ENCODE assay signal across 1 cellular context in the genomic region with DNA sequence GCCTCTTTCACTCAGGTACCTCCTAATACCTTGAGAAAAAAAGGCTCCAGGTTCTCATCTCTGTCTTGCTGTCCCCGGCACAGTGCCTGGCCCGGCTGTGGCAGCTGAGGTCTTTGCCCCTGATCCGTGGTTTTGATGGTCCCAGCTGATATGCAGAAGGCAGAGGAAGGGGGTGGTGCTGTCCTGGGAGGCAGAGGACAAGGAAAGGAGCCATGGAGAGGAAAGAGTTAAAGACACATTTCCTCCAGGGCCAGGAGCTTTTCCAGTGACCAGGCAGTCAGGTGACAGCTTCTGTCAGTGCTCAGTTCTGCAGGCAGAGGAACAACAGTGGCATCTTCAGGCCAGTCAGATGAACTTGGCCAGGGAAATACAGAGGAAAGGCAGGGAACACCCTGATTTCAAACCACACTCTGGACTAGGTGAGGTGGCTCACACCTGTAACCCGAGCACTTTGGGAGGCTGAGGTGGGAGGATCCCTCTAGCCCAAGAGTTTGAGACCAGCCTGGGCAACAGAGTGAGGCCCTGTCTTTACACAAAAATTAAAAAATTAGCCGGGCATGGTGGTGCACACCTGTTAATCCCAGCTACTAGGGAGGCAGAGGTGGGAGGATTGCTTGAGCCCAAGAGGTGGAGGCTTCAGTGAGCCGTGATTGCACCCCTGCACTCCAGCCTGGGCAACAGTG.
TF ChIP-seq lines count a peak whose summit lies in the region.

No MANE protein-coding gene starts in this region.

TF ChIP-seq in HepG2, 621 proteins besides CTCF, POLR2A, EP300 and RAD21 (continued from another document and continues in another):
- TF ChIP-seq, protein P1, sequence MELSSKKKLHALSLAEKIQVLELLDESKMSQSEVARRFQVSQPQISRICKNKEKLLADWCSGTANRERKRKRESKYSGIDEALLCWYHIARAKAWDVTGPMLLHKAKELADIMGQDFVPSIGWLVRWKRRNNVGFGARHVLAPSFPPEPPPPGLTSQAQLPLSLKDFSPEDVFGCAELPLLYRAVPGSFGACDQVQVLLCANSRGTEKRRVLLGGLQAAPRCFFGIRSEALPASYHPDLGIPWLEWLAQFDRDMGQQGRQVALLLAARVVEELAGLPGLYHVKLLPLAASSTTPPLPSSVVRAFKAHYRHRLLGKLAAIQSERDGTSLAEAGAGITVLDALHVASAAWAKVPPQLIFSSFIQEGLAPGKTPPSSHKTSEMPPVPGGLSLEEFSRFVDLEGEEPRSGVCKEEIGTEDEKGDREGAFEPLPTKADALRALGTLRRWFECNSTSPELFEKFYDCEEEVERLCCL (CRISPR knock-in tag; IDR thresholded peaks at IDR 0.05; ENCODE audit: borderline replicate concordance), result no peak
- TF ChIP-seq, protein P2, sequence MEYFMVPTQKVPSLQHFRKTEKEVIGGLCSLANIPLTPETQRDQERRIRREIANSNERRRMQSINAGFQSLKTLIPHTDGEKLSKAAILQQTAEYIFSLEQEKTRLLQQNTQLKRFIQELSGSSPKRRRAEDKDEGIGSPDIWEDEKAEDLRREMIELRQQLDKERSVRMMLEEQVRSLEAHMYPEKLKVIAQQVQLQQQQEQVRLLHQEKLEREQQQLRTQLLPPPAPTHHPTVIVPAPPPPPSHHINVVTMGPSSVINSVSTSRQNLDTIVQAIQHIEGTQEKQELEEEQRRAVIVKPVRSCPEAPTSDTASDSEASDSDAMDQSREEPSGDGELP (IDR thresholded peaks at IDR 0.05; ENCODE audit: borderline replicate concordance, low read depth), result peak; percentile 85; the same call in 1 of the 2 replicates
- TF ChIP-seq, protein P3, sequence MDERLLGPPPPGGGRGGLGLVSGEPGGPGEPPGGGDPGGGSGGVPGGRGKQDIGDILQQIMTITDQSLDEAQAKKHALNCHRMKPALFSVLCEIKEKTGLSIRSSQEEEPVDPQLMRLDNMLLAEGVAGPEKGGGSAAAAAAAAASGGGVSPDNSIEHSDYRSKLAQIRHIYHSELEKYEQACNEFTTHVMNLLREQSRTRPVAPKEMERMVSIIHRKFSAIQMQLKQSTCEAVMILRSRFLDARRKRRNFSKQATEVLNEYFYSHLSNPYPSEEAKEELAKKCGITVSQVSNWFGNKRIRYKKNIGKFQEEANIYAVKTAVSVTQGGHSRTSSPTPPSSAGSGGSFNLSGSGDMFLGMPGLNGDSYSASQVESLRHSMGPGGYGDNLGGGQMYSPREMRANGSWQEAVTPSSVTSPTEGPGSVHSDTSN (CRISPR knock-in tag; IDR thresholded peaks at IDR 0.05), result peak; percentile 49; the same call in 1 of the 2 replicates
- peak; percentile 32; the same call in 1 of the 2 replicates for TF ChIP-seq SOX5 (CRISPR knock-in tag; IDR thresholded peaks at IDR 0.05; ENCODE audit: borderline replicate concordance)
- TF ChIP-seq, protein P4, sequence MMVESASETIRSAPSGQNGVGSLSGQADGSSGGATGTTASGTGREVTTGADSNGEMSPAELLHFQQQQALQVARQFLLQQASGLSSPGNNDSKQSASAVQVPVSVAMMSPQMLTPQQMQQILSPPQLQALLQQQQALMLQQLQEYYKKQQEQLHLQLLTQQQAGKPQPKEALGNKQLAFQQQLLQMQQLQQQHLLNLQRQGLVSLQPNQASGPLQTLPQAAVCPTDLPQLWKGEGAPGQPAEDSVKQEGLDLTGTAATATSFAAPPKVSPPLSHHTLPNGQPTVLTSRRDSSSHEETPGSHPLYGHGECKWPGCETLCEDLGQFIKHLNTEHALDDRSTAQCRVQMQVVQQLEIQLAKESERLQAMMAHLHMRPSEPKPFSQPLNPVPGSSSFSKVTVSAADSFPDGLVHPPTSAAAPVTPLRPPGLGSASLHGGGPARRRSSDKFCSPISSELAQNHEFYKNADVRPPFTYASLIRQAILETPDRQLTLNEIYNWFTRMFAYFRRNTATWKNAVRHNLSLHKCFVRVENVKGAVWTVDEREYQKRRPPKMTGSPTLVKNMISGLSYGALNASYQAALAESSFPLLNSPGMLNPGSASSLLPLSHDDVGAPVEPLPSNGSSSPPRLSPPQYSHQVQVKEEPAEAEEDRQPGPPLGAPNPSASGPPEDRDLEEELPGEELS (CRISPR knock-in tag; IDR thresholded peaks at IDR 0.05), result peak; percentile 69
- TF ChIP-seq YY1 (IDR thresholded peaks at IDR 0.05; ENCODE audit: insufficient read depth, insufficient replicate concordance, low read depth, low read length), result peak; percentile 50
- TF ChIP-seq, protein P5, sequence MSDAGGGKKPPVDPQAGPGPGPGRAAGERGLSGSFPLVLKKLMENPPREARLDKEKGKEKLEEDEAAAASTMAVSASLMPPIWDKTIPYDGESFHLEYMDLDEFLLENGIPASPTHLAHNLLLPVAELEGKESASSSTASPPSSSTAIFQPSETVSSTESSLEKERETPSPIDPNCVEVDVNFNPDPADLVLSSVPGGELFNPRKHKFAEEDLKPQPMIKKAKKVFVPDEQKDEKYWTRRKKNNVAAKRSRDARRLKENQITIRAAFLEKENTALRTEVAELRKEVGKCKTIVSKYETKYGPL (CRISPR knock-in tag; IDR thresholded peaks at IDR 0.05), result no peak
- peak; percentile 15; the same call in 1 of the 2 replicates for TF ChIP-seq ZNF598 (CRISPR knock-in tag; IDR thresholded peaks at IDR 0.05; ENCODE audit: borderline replicate concordance)
- TF ChIP-seq ZNF44 (CRISPR knock-in tag; IDR thresholded peaks at IDR 0.05), result 0 out of 2 replicates have a peak, but pooled peaks have one; percentile 31
- peak; percentile 56 for TF ChIP-seq FOXA3 (CRISPR knock-in tag; IDR thresholded peaks at IDR 0.05)
- TF ChIP-seq, protein P6, sequence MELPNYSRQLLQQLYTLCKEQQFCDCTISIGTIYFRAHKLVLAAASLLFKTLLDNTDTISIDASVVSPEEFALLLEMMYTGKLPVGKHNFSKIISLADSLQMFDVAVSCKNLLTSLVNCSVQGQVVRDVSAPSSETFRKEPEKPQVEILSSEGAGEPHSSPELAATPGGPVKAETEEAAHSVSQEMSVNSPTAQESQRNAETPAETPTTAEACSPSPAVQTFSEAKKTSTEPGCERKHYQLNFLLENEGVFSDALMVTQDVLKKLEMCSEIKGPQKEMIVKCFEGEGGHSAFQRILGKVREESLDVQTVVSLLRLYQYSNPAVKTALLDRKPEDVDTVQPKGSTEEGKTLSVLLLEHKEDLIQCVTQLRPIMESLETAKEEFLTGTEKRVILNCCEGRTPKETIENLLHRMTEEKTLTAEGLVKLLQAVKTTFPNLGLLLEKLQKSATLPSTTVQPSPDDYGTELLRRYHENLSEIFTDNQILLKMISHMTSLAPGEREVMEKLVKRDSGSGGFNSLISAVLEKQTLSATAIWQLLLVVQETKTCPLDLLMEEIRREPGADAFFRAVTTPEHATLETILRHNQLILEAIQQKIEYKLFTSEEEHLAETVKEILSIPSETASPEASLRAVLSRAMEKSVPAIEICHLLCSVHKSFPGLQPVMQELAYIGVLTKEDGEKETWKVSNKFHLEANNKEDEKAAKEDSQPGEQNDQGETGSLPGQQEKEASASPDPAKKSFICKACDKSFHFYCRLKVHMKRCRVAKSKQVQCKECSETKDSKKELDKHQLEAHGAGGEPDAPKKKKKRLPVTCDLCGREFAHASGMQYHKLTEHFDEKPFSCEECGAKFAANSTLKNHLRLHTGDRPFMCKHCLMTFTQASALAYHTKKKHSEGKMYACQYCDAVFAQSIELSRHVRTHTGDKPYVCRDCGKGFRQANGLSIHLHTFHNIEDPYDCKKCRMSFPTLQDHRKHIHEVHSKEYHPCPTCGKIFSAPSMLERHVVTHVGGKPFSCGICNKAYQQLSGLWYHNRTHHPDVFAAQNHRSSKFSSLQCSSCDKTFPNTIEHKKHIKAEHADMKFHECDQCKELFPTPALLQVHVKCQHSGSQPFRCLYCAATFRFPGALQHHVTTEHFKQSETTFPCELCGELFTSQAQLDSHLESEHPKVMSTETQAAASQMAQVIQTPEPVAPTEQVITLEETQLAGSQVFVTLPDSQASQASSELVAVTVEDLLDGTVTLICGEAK (IDR thresholded peaks at IDR 0.05), result no peak
- TF ChIP-seq, protein P6 (CRISPR knock-in tag; IDR thresholded peaks at IDR 0.05), result peak; percentile 38
- peak; percentile 75; the same call in 1 of the 2 replicates for TF ChIP-seq REPIN1 (CRISPR knock-in tag; IDR thresholded peaks at IDR 0.05; ENCODE audit: borderline replicate concordance, low read depth)
- 0 out of 2 replicates have a peak, but pooled peaks have one; percentile 44 for TF ChIP-seq NFATC3 (CRISPR knock-in tag; IDR thresholded peaks at IDR 0.05)
- peak; percentile 73; the same call in 1 of the 2 replicates for TF ChIP-seq YEATS2 (CRISPR knock-in tag; IDR thresholded peaks at IDR 0.05; ENCODE audit: borderline replicate concordance)
- TF ChIP-seq TARDBP (CRISPR knock-in tag; IDR thresholded peaks at IDR 0.05), result peak; percentile 53; the same call in 1 of the 2 replicates
- TF ChIP-seq FLYWCH1 (CRISPR knock-in tag; IDR thresholded peaks at IDR 0.05), result no peak
- TF ChIP-seq, protein P7, sequence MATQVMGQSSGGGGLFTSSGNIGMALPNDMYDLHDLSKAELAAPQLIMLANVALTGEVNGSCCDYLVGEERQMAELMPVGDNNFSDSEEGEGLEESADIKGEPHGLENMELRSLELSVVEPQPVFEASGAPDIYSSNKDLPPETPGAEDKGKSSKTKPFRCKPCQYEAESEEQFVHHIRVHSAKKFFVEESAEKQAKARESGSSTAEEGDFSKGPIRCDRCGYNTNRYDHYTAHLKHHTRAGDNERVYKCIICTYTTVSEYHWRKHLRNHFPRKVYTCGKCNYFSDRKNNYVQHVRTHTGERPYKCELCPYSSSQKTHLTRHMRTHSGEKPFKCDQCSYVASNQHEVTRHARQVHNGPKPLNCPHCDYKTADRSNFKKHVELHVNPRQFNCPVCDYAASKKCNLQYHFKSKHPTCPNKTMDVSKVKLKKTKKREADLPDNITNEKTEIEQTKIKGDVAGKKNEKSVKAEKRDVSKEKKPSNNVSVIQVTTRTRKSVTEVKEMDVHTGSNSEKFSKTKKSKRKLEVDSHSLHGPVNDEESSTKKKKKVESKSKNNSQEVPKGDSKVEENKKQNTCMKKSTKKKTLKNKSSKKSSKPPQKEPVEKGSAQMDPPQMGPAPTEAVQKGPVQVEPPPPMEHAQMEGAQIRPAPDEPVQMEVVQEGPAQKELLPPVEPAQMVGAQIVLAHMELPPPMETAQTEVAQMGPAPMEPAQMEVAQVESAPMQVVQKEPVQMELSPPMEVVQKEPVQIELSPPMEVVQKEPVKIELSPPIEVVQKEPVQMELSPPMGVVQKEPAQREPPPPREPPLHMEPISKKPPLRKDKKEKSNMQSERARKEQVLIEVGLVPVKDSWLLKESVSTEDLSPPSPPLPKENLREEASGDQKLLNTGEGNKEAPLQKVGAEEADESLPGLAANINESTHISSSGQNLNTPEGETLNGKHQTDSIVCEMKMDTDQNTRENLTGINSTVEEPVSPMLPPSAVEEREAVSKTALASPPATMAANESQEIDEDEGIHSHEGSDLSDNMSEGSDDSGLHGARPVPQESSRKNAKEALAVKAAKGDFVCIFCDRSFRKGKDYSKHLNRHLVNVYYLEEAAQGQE (IDR thresholded peaks at IDR 0.05; ENCODE audit: borderline replicate concordance in 1 of 2, low read depth in 1 of 2, low read length in 2 of 2), result no peak
- TF ChIP-seq, protein P8, sequence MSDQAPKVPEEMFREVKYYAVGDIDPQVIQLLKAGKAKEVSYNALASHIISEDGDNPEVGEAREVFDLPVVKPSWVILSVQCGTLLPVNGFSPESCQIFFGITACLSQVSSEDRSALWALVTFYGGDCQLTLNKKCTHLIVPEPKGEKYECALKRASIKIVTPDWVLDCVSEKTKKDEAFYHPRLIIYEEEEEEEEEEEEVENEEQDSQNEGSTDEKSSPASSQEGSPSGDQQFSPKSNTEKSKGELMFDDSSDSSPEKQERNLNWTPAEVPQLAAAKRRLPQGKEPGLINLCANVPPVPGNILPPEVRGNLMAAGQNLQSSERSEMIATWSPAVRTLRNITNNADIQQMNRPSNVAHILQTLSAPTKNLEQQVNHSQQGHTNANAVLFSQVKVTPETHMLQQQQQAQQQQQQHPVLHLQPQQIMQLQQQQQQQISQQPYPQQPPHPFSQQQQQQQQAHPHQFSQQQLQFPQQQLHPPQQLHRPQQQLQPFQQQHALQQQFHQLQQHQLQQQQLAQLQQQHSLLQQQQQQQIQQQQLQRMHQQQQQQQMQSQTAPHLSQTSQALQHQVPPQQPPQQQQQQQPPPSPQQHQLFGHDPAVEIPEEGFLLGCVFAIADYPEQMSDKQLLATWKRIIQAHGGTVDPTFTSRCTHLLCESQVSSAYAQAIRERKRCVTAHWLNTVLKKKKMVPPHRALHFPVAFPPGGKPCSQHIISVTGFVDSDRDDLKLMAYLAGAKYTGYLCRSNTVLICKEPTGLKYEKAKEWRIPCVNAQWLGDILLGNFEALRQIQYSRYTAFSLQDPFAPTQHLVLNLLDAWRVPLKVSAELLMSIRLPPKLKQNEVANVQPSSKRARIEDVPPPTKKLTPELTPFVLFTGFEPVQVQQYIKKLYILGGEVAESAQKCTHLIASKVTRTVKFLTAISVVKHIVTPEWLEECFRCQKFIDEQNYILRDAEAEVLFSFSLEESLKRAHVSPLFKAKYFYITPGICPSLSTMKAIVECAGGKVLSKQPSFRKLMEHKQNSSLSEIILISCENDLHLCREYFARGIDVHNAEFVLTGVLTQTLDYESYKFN (CRISPR knock-in tag; conservative IDR thresholded peaks at IDR 0.05), result peak; percentile 44; the same call in 1 of the 2 replicates
- no peak for TF ChIP-seq FOXA1 (IDR thresholded peaks at IDR 0.05)
- TF ChIP-seq FOXA1 (CRISPR knock-in tag; IDR thresholded peaks at IDR 0.05), result peak; percentile 20; the same call in 1 of the 2 replicates
- TF ChIP-seq, protein P9, sequence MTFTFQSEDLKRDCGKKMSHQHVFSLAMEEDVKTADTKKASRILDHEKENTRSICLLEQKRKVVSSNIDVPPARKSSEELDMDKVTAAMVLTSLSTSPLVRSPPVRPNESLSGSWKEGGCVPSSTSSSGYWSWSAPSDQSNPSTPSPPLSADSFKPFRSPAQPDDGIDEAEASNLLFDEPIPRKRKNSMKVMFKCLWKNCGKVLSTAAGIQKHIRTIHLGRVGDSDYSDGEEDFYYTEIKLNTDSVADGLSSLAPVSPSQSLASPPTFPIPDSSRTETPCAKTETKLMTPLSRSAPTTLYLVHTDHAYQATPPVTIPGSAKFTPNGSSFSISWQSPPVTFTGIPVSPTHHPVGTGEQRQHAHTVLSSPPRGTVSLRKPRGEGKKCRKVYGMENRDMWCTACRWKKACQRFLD (CRISPR knock-in tag; IDR thresholded peaks at IDR 0.05; ENCODE audit: borderline replicate concordance), result 0 out of 2 replicates have a peak, but pooled peaks have one; percentile 48
